In genomic region chr6:85405175-85405852, GRCh38 we compare ENCODE assay signal across 1 cellular context.
TF ChIP-seq lines count a peak whose summit lies in the region.

No MANE protein-coding gene starts in this region.

TF ChIP-seq in HepG2, 621 proteins besides CTCF, POLR2A, EP300 and RAD21 (continued from another document and continues in another):
- TF ChIP-seq MYPOP (CRISPR knock-in tag; IDR thresholded peaks at IDR 0.05) (no peak; the same call in 1 of the 2 replicates), REST (IDR thresholded peaks at IDR 0.05; ENCODE audit: borderline replicate concordance in 1 of 2, low read depth in 1 of 2, low read length in 2 of 2) (peak in 1 of 2 experiments; percentile 40; a peak in 1 of 4 replicates), ZBTB26 (CRISPR knock-in tag; IDR thresholded peaks at IDR 0.05; ENCODE audit: borderline replicate concordance) (no peak), ZBTB42 (CRISPR knock-in tag; IDR thresholded peaks at IDR 0.05) (no peak), GFI1 (CRISPR knock-in tag; IDR thresholded peaks at IDR 0.05; ENCODE audit: borderline replicate concordance) (peak; percentile 71), KDM6A (CRISPR knock-in tag; IDR thresholded peaks at IDR 0.05; ENCODE audit: low read depth) (peak; percentile 94), TCF12 (IDR thresholded peaks at IDR 0.05) (no peak), TCF12 (CRISPR knock-in tag; IDR thresholded peaks at IDR 0.05) (no peak; the same call in 1 of the 2 replicates), ZNF878 (CRISPR knock-in tag; IDR thresholded peaks at IDR 0.05) (peak; percentile 56; the same call in 1 of the 2 replicates), PLRG1 (conservative IDR thresholded peaks at IDR 0.05) (no peak), ZFP1 (CRISPR knock-in tag; IDR thresholded peaks at IDR 0.05) (no peak), ZBTB21 (CRISPR knock-in tag; IDR thresholded peaks at IDR 0.05) (no peak), ZNF770 (CRISPR knock-in tag; IDR thresholded peaks at IDR 0.05) (no peak), FLYWCH1 (CRISPR knock-in tag; IDR thresholded peaks at IDR 0.05) (no peak), ZNF30 (CRISPR knock-in tag; IDR thresholded peaks at IDR 0.05) (no peak), PTBP1 (IDR thresholded peaks at IDR 0.05; ENCODE audit: low read depth, low read length, poor library complexity, severe bottlenecking) (no peak), ZNF580 (CRISPR knock-in tag; IDR thresholded peaks at IDR 0.05; ENCODE audit: borderline replicate concordance, low read depth) (peak; percentile 60; the same call in 1 of the 2 replicates), KLF13 (CRISPR knock-in tag; IDR thresholded peaks at IDR 0.05) (no peak), ZNF468 (CRISPR knock-in tag; IDR thresholded peaks at IDR 0.05) (no peak), BCL6 (CRISPR knock-in tag; IDR thresholded peaks at IDR 0.05) (peak; percentile 79), ZNF614 (CRISPR knock-in tag; IDR thresholded peaks at IDR 0.05; ENCODE audit: borderline replicate concordance) (peak; percentile 20; the same call in 1 of the 2 replicates), ZNF3 (CRISPR knock-in tag; IDR thresholded peaks at IDR 0.05) (no peak), GABPB1 (CRISPR knock-in tag; IDR thresholded peaks at IDR 0.05) (no peak), TRIM24 (CRISPR knock-in tag; IDR thresholded peaks at IDR 0.05) (no peak), AGO2 (optimal IDR thresholded peaks at IDR 0.05; ENCODE audit: low read depth, low read length) (no peak), ZNF672 (CRISPR knock-in tag; IDR thresholded peaks at IDR 0.05) (no peak), MTERF4 (CRISPR knock-in tag; IDR thresholded peaks at IDR 0.05) (no peak), SNAI1 (CRISPR knock-in tag; IDR thresholded peaks at IDR 0.05; ENCODE audit: borderline replicate concordance) (no peak), RFXAP (CRISPR knock-in tag; IDR thresholded peaks at IDR 0.05; ENCODE audit: borderline replicate concordance) (0 out of 2 replicates have a peak, but pooled peaks have one; percentile 26), HOMEZ (CRISPR knock-in tag; IDR thresholded peaks at IDR 0.05; ENCODE audit: low read depth) (0 out of 2 replicates have a peak, but pooled peaks have one; percentile 49), TBP (CRISPR knock-in tag; IDR thresholded peaks at IDR 0.05) (no peak), SMARCC2 (IDR thresholded peaks at IDR 0.05) (no peak), SNAPC5 (CRISPR knock-in tag; IDR thresholded peaks at IDR 0.05; ENCODE audit: borderline replicate concordance) (no peak), IRX3 (CRISPR knock-in tag; IDR thresholded peaks at IDR 0.05; ENCODE audit: borderline replicate concordance, low read depth) (no peak), KIAA2018 (CRISPR knock-in tag; IDR thresholded peaks at IDR 0.05; ENCODE audit: borderline replicate concordance) (no peak), RFXANK (CRISPR knock-in tag; IDR thresholded peaks at IDR 0.05) (no peak), ZC3H4 (CRISPR knock-in tag; IDR thresholded peaks at IDR 0.05; ENCODE audit: borderline replicate concordance) (no peak), ZNF367 (CRISPR knock-in tag; IDR thresholded peaks at IDR 0.05; ENCODE audit: borderline replicate concordance) (no peak), ZBTB25 (CRISPR knock-in tag; IDR thresholded peaks at IDR 0.05) (no peak; the same call in 1 of the 2 replicates), SMAD9 (CRISPR knock-in tag; IDR thresholded peaks at IDR 0.05) (no peak)
